8 cellular contexts compared by ENCODE assay signal in the genomic region with DNA sequence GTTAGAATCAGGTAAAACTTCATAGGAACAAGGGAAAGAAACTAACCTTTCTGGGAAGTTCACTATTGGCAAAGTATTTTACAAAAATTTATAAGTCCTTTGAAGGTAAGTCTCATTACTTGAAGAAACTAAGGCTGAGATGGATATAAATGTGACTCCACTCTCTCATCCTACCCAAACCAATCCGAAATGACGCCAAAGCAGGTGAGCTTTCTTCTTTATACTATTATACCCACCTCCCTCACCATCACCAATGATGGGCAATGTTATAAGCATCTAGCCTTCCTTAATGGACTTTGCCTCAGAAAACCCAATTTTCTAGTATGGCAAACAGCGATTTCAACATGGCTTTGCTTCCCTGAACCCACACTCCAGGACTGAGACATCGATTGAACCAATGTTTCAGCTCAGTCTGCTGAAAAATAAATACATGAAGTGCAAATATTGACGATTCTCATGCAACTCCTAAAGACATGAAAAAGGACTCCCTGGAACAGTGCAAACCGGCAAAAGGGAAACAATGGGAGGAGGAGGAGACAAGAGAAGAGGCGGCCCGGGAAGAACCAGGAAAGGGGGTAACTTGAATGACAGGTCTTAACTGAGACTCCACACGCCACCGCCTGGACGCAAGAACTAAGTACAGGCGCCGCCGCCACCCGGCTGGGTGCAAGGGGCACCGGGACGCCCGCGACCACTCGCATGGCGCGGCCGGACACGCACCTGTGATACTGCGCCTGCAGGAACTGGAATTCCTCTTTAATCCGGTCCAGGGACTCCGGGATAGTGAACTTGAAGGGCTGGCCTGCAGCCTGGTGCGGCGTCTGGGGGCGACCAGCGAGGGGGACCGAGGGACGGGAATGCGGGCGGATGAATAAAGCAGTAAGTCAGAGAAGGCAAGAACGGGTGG. TPM values are rescaled to one million over a fixed set of nuclear protein-coding genes. Genes with fewer than 3 reads are reported as not detected.
DNase-seq lines count a peak whose midpoint lies in the region; ATAC-seq and TF ChIP-seq lines count a peak whose summit lies in the region.

No MANE protein-coding gene starts in this region.

- H3K27me3 Mint-ChIP-seq in activated CD4-positive, alpha-beta T cell treated with anti-CD3 and anti-CD28 coated beads for 36 hours: peaks cover 29% of the 10 kb centered on the region
- peaks cover 39% of the 10 kb centered on the region for H3K27me3 Mint-ChIP-seq in stimulated activated naive CD8-positive, alpha-beta T cell treated with anti-CD3 and anti-CD28 coated beads, Interleukin-15, amount 100 ng/mL, for 72 hours

- peak overlapping the region; percentile 41 for H3K4me3 Mint-ChIP-seq in activated CD4-positive, alpha-beta T cell treated with anti-CD3 and anti-CD28 coated beads for 36 hours
- peak overlapping the region; percentile 76 to 85 for H3K4me3 Mint-ChIP-seq in stimulated activated naive CD8-positive, alpha-beta T cell treated with anti-CD3 and anti-CD28 coated beads, Interleukin-15, amount 100 ng/mL, for 72 hours

- peaks cover 19% of the 10 kb centered on the region for H3K4me1 Mint-ChIP-seq in activated CD4-positive, alpha-beta T cell treated with anti-CD3 and anti-CD28 coated beads for 36 hours
- peaks cover 40% of the 10 kb centered on the region for H3K4me1 Mint-ChIP-seq in stimulated activated naive CD8-positive, alpha-beta T cell treated with anti-CD3 and anti-CD28 coated beads, Interleukin-15, amount 100 ng/mL, for 72 hours

- no peak for ATAC-seq in activated CD4-positive, alpha-beta T cell treated with anti-CD3 and anti-CD28 coated beads for 36 hours
- ATAC-seq in stimulated activated naive CD8-positive, alpha-beta T cell treated with anti-CD3 and anti-CD28 coated beads, Interleukin-15, amount 100 ng/mL, for 72 hours: no peak

- peaks cover 3% of the 10 kb centered on the region for H3K27me3 ChIP-seq in H7 (ENCODE audit: control insufficient read depth, insufficient read depth, low read length)

- no peaks in the 10 kb centered on the region for H3K9me3 Mint-ChIP-seq in activated CD4-positive, alpha-beta T cell treated with anti-CD3 and anti-CD28 coated beads for 36 hours (ENCODE audit: low read depth)
- no peaks in the 10 kb centered on the region for H3K9me3 Mint-ChIP-seq in stimulated activated naive CD8-positive, alpha-beta T cell treated with anti-CD3 and anti-CD28 coated beads, Interleukin-15, amount 100 ng/mL, for 72 hours

- intact Hi-C loops in activated CD4-positive, alpha-beta T cell treated with anti-CD3 and anti-CD28 coated beads for 36 hours (cut with DNase I, micrococcal nuclease): loop anchor here (5.0 to 10.0 kb wide), 2 partner anchors 165 to 758 kb away; no protein-coding TSS in a partner anchor

- DNase-seq in H7 (peak; percentile 86), NCI-H187 treated with DMSO at 0.1 percent for 48 hours (lab: John Stamatoyannopoulos, UW) (peak; percentile 14), epithelial cell of esophagus (ENCODE audit: low read depth) (peak; percentile 88), medulla oblongata (ENCODE audit: extremely low spot score) (peak; percentile 90), UCSD-AML1 (lab: John Stamatoyannopoulos, UW; ENCODE audit: unreplicated experiment) (no peak)
- DNase-seq in activated CD4-positive, alpha-beta T cell treated with anti-CD3 and anti-CD28 coated beads for 36 hours: peak; percentile 59
- DNase-seq in stimulated activated naive CD8-positive, alpha-beta T cell treated with anti-CD3 and anti-CD28 coated beads, Interleukin-15, amount 100 ng/mL, for 72 hours: peak; percentile 19 to 23

- H3K27ac Mint-ChIP-seq in activated CD4-positive, alpha-beta T cell treated with anti-CD3 and anti-CD28 coated beads for 36 hours: no peak overlapping the region
- no peak overlapping the region for H3K27ac Mint-ChIP-seq in stimulated activated naive CD8-positive, alpha-beta T cell treated with anti-CD3 and anti-CD28 coated beads, Interleukin-15, amount 100 ng/mL, for 72 hours

- H3K4me3 ChIP-seq in H7 (ENCODE audit: insufficient read depth, low read depth, low read length): peak overlapping the region; percentile 97
- peak overlapping the region; percentile 88 for H3K4me3 ChIP-seq in epithelial cell of esophagus (ENCODE audit: low read length)

- H3K27ac ChIP-seq in C4-2B: peak overlapping the region; percentile 89

- CTCF ChIA-PET in activated CD4-positive, alpha-beta T cell treated with anti-CD3 and anti-CD28 coated beads for 36 hours (lab: Charles Lee): interaction anchor here (0.7 kb wide), 1 partner anchor 70 kb away, joined by 3 read pairs; no protein-coding TSS in a partner anchor

- peak; percentile 88 for TF ChIP-seq CTCF in C4-2B (conservative IDR thresholded peaks at IDR 0.05)
- peak; percentile 52 for TF ChIP-seq CTCF in epithelial cell of esophagus (IDR thresholded peaks at IDR 0.05; ENCODE audit: insufficient read depth, low read depth, low read length, missing control alignments)

- POLR2A ChIA-PET in activated CD4-positive, alpha-beta T cell treated with anti-CD3 and anti-CD28 coated beads for 36 hours (lab: Charles Lee): no interaction called here

- no peaks in the 10 kb centered on the region for H3K36me3 Mint-ChIP-seq in activated CD4-positive, alpha-beta T cell treated with anti-CD3 and anti-CD28 coated beads for 36 hours (ENCODE audit: low read depth)

- peaks cover 7% of the 10 kb centered on the region for H3K36me3 ChIP-seq in H7 (replicated peaks; ENCODE audit: control insufficient read depth, insufficient read depth, low read length)

RNA-seq across cellular contexts. Expression of gene TLE1, which starts 2.5 kb away (rescaled TPM):
- total RNA-seq in H7 (2014; rRNA removed; shearing (Covaris generic)): 84.1 and 107 TPM in 2 replicates
- under 1 TPM; 0.07 to 0.23 TPM for total RNA-seq in activated CD4-positive, alpha-beta T cell treated with anti-CD3 and anti-CD28 coated beads for 36 hours

Comparison
In these comparisons a context has a peak if more than half of its experiments do, and no peak if none do; other contexts are left out.
1. RNA of gene TLE1, which starts 2.5 kb away (total RNA-seq): 84.1 to 107 TPM in H7; 0.07 to 0.23 TPM in activated CD4-positive, alpha-beta T cell treated with anti-CD3 and anti-CD28 coated beads for 36 hours; every median in the first group is over 10 times any median in the second.